Comparison of ENCODE assay signal across 14 cellular contexts in genomic region chr10:26057466-26057865, GRCh38.
A peak's percentile ranks its signal among the peaks of the same experiment; 100 is the strongest.
DNase-seq lines count a peak whose midpoint lies in the region; ATAC-seq and TF ChIP-seq lines count a peak whose summit lies in the region.
"Had no signal": no experiment of that assay in that cellular context is flagged by ENCODE, and none has a peak within 500 bp of the region (broad histone marks: within the 10 kb centered on the region; RNA-seq: fewer than 3 reads in every experiment).

No MANE protein-coding gene starts in this region.

- no peak overlapping the region for H3K4me3 ChIP-seq in epithelial cell of proximal tubule (ENCODE audit: low read depth, low read length)
- H3K4me3 ChIP-seq: GM23338 had no signal

- TF ChIP-seq CTCF in epithelial cell of proximal tubule (conservative IDR thresholded peaks at IDR 0.05; ENCODE audit: low read depth, low read length) = no peak

- ATAC-seq in GM19395 (IDR thresholded peaks at IDR 0.05; ENCODE audit: unreplicated experiment) (no peak), HG02571 (IDR thresholded peaks at IDR 0.05; ENCODE audit: unreplicated experiment) (no peak)
- ATAC-seq: GM23338, HCT116 had no signal

- DNase-seq in epithelial cell of proximal tubule (ENCODE audit: low read depth) (peak; percentile 49), kidney glomerular epithelial cell (lab: John Stamatoyannopoulos, UW) (peak; percentile 14), renal cortical epithelial cell (ENCODE audit: low read depth) (peak; percentile 75), dedifferentiated amniotic fluid mesenchymal stem cell (ENCODE audit: extremely low spot score) (no peak)
- DNase-seq: C1 segment of cervical spinal cord; CD4-positive, alpha-beta memory T cell; COR-L47; DMS153; DND-41; H9 had no signal
